ENCODE assay signal across 23 cellular contexts in the genomic region with DNA sequence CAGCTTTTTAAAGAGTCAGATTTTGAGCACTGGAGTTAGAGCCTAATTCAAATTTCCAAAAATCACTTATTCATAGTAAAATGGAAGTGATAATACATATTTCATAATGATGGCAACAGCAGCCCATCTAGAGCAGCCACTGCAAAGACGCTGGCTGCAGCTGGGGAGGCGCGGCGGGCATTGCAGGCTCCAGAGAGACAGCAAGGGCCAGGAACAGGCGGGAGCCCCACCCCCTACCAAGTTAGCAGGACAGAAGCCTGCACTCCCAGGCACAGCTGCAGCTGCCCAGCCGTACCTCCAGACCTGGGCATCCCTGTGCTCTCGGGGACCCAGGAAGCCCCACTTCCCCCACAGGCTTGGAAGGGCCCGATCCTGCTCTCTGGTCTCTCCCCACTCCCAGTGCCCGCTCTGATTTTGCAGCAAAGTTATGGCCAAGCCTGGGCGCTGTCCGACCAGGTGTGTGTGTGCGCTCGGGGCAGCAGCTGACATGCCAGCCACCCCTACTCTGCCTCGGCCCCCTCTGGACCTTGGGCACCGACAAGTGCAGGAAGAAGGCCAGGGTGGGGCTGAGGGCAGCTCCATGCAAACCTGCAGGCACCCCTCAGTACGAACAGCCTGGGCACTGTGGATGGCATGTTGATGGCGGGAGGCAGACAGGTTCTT.
DNase-seq lines count a peak whose midpoint lies in the region; ATAC-seq and TF ChIP-seq lines count a peak whose summit lies in the region.
"Had no signal": no experiment of that assay in that cellular context is flagged by ENCODE, and none has a peak within 500 bp of the region (broad histone marks: within the 10 kb centered on the region; RNA-seq: fewer than 3 reads in every experiment).

No MANE protein-coding gene starts in this region.

- ATAC-seq in esophagus mucosa = peak; percentile 11
- no peak for ATAC-seq in foreskin keratinocyte
- ATAC-seq: Right ventricle myocardium inferior had no signal

- in situ Hi-C loops in brain microvascular endothelial cell (cut with HindIII; ENCODE audit: low pct_ligation_motif_present, low sequenced_read_pairs) = loop anchor here (25.0 kb wide), 1 partner anchor 546 kb away; no protein-coding TSS in a partner anchor

- CTCF ChIA-PET in MCF 10A (lab: Yijun Ruan, JAX) = interaction anchor here (0.7 to 1.5 kb wide), 2 partner anchors 550 to 553 kb away, joined by 3 to 7 read pairs; no protein-coding TSS in a partner anchor

- no peak for DNase-seq in MCF 10A (ENCODE audit: unreplicated experiment)
- no peak for DNase-seq in breast epithelium (ENCODE audit: low spot score in 2 of 2)
- DNase-seq in spleen = peak; percentile 69
- DNase-seq in foreskin keratinocyte = no peak
- DNase-seq in lower leg skin (ENCODE audit: low spot score in 2 of 2) = no peak
- DNase-seq in NCI-H2107 treated with DMSO at 0.1 percent for 48 hours (lab: John Stamatoyannopoulos, UW; ENCODE audit: unreplicated experiment) = no peak
- DNase-seq in brain microvascular endothelial cell = no peak
- DNase-seq: CD4-positive, CD25-positive, alpha-beta regulatory T cell; GOT3; HCEC 1CT; NCI-H1092; NCI-H1417 treated with DMSO at 0.1 percent for 48 hours; NCI-H187 treated with DMSO at 0.1 percent for 48 hours; NCI-H446; NCI-H524 treated with DMSO at 0.1 percent for 48 hours; NCI-H774; SJCRH30 had no signal

- H3K9me3 ChIP-seq in breast epithelium (no peaks in the 10 kb centered on the region), spleen (peaks cover 0 to 12% (median 2%) of the 10 kb centered on the region in 8 donors)
- H3K9me3 ChIP-seq: SJCRH30 had no signal

- H3K27ac ChIP-seq in breast epithelium = no peak overlapping the region
- no peak overlapping the region for H3K27ac ChIP-seq in spleen
- H3K27ac ChIP-seq in foreskin keratinocyte = no peak overlapping the region
- no peak overlapping the region for H3K27ac ChIP-seq in brain microvascular endothelial cell
- H3K27ac ChIP-seq: BLaER1, HL-60, KMS-11, SJCRH30 had no signal

- H3K36me3 ChIP-seq in breast epithelium (no peaks in the 10 kb centered on the region), spleen (no peaks in the 10 kb centered on the region), brain microvascular endothelial cell (replicated peaks) (no peaks in the 10 kb centered on the region)
- H3K36me3 ChIP-seq: SJCRH30 had no signal

- peak overlapping the region; percentile 44 for H3K27ac Mint-ChIP-seq in MCF 10A (ENCODE audit: low read depth, unreplicated experiment)
- H3K27ac Mint-ChIP-seq: IgD-negative memory B cell had no signal

- 88 to 95% (median 94%) methylated on average over 13 to 17 of the region's 17 CpGs for WGBS in spleen, 5 donors
- WGBS in lower leg skin, 2 donors = 96% methylated on average over 17 of the region's 17 CpGs

- H3K9me3 Mint-ChIP-seq in MCF 10A (ENCODE audit: unreplicated experiment) = no peaks in the 10 kb centered on the region
- H3K9me3 Mint-ChIP-seq: CD4-positive, CD25-positive, alpha-beta regulatory T cell had no signal

- BruUV-seq in MCF 10A (replicated peaks; lab: Mats Ljungman, UMichigan) = no TSS peak

- TF ChIP-seq POLR2A in breast epithelium (IDR thresholded peaks at IDR 0.05) (no peak), spleen (IDR thresholded peaks at IDR 0.05) (no peak), lower leg skin (IDR thresholded peaks at IDR 0.05) (no peak)

- H3K4me1 Mint-ChIP-seq in MCF 10A (ENCODE audit: insufficient read depth, unreplicated experiment) = peaks cover 6% of the 10 kb centered on the region

- H3K4me3 ChIP-seq in breast epithelium = no peak overlapping the region
- no peak overlapping the region for H3K4me3 ChIP-seq in spleen
- no peak overlapping the region for H3K4me3 ChIP-seq in lower leg skin (ENCODE audit: low read depth, poor library complexity, severe bottlenecking)
- no peak overlapping the region for H3K4me3 ChIP-seq in brain microvascular endothelial cell (ENCODE audit: low read depth, low read length)
- H3K4me3 ChIP-seq: BLaER1, SJCRH30 had no signal

- no peak for TF ChIP-seq CTCF in MCF 10A (IDR thresholded peaks at IDR 0.05; ENCODE audit: unreplicated experiment)
- no peak for TF ChIP-seq CTCF in breast epithelium (IDR thresholded peaks at IDR 0.05)
- no peak for TF ChIP-seq CTCF in spleen (IDR thresholded peaks at IDR 0.05 in 8 of 11, conservative IDR thresholded peaks at IDR 0.05 in 3 of 11)
- no peak for TF ChIP-seq CTCF in foreskin keratinocyte (conservative IDR thresholded peaks at IDR 0.05)
- TF ChIP-seq CTCF in lower leg skin (IDR thresholded peaks at IDR 0.05) = no peak
- no peak for TF ChIP-seq CTCF in brain microvascular endothelial cell (IDR thresholded peaks at IDR 0.05; ENCODE audit: low read depth, low read length, missing control alignments)

- no peaks in the 10 kb centered on the region for H3K27me3 ChIP-seq in breast epithelium
- no peaks in the 10 kb centered on the region for H3K27me3 ChIP-seq in spleen (replicated peaks in 1 of 7)
- H3K27me3 ChIP-seq in foreskin keratinocyte = no peaks in the 10 kb centered on the region
- no peaks in the 10 kb centered on the region for H3K27me3 ChIP-seq in brain microvascular endothelial cell (replicated peaks)
- H3K27me3 ChIP-seq: BLaER1, SJCRH30 had no signal

- peak overlapping the region; percentile 11 for H3K4me3 Mint-ChIP-seq in MCF 10A (ENCODE audit: unreplicated experiment)
- H3K4me3 Mint-ChIP-seq: CD4-positive, CD25-positive, alpha-beta regulatory T cell; IgD-negative memory B cell had no signal

- H3K36me3 Mint-ChIP-seq in MCF 10A (ENCODE audit: insufficient read depth, unreplicated experiment) = no peaks in the 10 kb centered on the region

- intact Hi-C loops in MCF 10A (cut with micrococcal nuclease) (no loop called here), breast epithelium (cut with DNase I; ENCODE audit: low total_unique reads) (no loop called here), spleen (cut with DNase I; ENCODE audit: low total_unique reads) (no loop called here), lower leg skin (cut with DNase I; ENCODE audit: low total_unique reads) (no loop called here)

- H3K27me3 Mint-ChIP-seq in MCF 10A (ENCODE audit: insufficient read depth, unreplicated experiment) = no peaks in the 10 kb centered on the region
- H3K27me3 Mint-ChIP-seq: IgD-negative memory B cell had no signal

- H3K4me1 ChIP-seq in breast epithelium (no peaks in the 10 kb centered on the region), spleen (peaks cover 0 to 12% (median 3%) of the 10 kb centered on the region in 6 donors), foreskin keratinocyte (no peaks in the 10 kb centered on the region)
- H3K4me1 ChIP-seq: BLaER1, SJCRH30 had no signal

- POLR2A ChIA-PET in MCF 10A (lab: Yijun Ruan, JAX) = no interaction called here
